Comparison of ENCODE assay signal across 28 cellular contexts in genomic region chr5:117246386-117246785, GRCh38.
"Had no signal": no experiment of that assay in that cellular context is flagged by ENCODE, and none has a peak within 500 bp of the region (broad histone marks: within the 10 kb centered on the region; RNA-seq: fewer than 3 reads in every experiment).

No MANE protein-coding gene starts in this region.

- H3K27me3 ChIP-seq: adrenal gland, ascending aorta, cardiac muscle cell, gastroesophageal sphincter, left lung, pancreas, stomach, thyroid gland, upper lobe of right lung had no signal

- H3K9me3 ChIP-seq: adrenal gland, ascending aorta, pancreas, prostate gland, thyroid gland, upper lobe of right lung had no signal

- H3K4me1 ChIP-seq: adrenal gland, ascending aorta, gastroesophageal sphincter, left lung, pancreas, prostate gland, stomach, thyroid gland, upper lobe of right lung had no signal

- H3K27ac ChIP-seq: adrenal gland, ascending aorta, cardiac muscle cell, coronary artery, gastroesophageal sphincter, left lung, pancreas, prostate gland, skin epidermis, stomach, thyroid gland, upper lobe of right lung, WERI-Rb-1 had no signal

- H3K36me3 ChIP-seq: adrenal gland, ascending aorta, cardiac muscle cell, gastroesophageal sphincter, left lung, pancreas, prostate gland, stomach, thyroid gland, upper lobe of right lung, WERI-Rb-1 had no signal

- DNase-seq: activated CD4-positive, alpha-beta T cell treated with anti-CD3 and anti-CD28 coated beads for 48 hours; activated CD4-positive, alpha-beta T cell treated with anti-CD3 and anti-CD28 coated beads, Interleukin-2, amount 50 U/mL, for 48 hours; activated CD8-positive, alpha-beta memory T cell treated with anti-CD3 and anti-CD28 coated beads for 24 hours; activated effector memory CD4-positive, alpha-beta T cell treated with anti-CD3 and anti-CD28 coated beads, Interleukin-2, amount 50 U/mL, for 16 hours; activated naive CD4-positive, alpha-beta T cell treated with anti-CD3 and anti-CD28 coated beads for 36 hours; activated naive CD8-positive, alpha-beta T cell treated with anti-CD3 and anti-CD28 coated beads for 36 hours; adrenal gland; effector memory CD8-positive, alpha-beta T cell; hypothalamus; immature natural killer cell; left lung; nucleus accumbens; pancreas; retina; stimulated activated CD4-positive, alpha-beta T cell treated with anti-CD3 and anti-CD28 coated beads, Interleukin-12 subunit alpha, Interleukin-12 subunit beta, amount 100 ng/mL, for 4 hours; stimulated activated CD4-positive, alpha-beta T cell treated with anti-CD3 and anti-CD28 coated beads, Interleukin-4, amount 100 ng/mL, for 1 hour; stomach; T-helper 9 cell; thyroid gland; upper lobe of right lung; WERI-Rb-1 had no signal

- H3K4me3 ChIP-seq: adrenal gland, ascending aorta, cardiac muscle cell, coronary artery, gastroesophageal sphincter, left lung, lung, pancreas, prostate gland, skin epidermis, stomach, thyroid gland, upper lobe of right lung had no signal
